In genomic region chr3:22542311-22542710, GRCh38 we compare ENCODE assay signal across 33 cellular contexts.
DNase-seq lines count a peak whose midpoint lies in the region; ATAC-seq, FAIRE-seq and TF ChIP-seq lines count a peak whose summit lies in the region.
"Had no signal": no experiment of that assay in that cellular context is flagged by ENCODE, and none has a peak within 500 bp of the region (broad histone marks: within the 10 kb centered on the region; RNA-seq: fewer than 3 reads in every experiment).

No MANE protein-coding gene starts in this region.

- WGBS in A549 (ENCODE audit: missing lambda C conversion rate), result 30% methylated on average over 2 of the region's 2 CpGs

- no peaks in the 10 kb centered on the region for H4K20me1 ChIP-seq in Karpas-422 (ENCODE audit: insufficient read depth, low read depth, low read length)

- no peak overlapping the region for H2AFZ ChIP-seq in Karpas-422 (ENCODE audit: low read length)

- no peaks in the 10 kb centered on the region for H3K4me1 ChIP-seq in A549
- H3K4me1 ChIP-seq in Karpas-422 (ENCODE audit: low read length), result no peaks in the 10 kb centered on the region
- no peaks in the 10 kb centered on the region for H3K4me1 ChIP-seq in uterus
- H3K4me1 ChIP-seq: adrenal gland, BE2C, gastroesophageal sphincter, left lung, stomach, tibial artery had no signal

- no peaks in the 10 kb centered on the region for H3K9me2 ChIP-seq in Karpas-422 (replicated peaks; ENCODE audit: insufficient read depth, low read length)

- no peaks in the 10 kb centered on the region for H3K4me1 Mint-ChIP-seq in HFFc6 (ENCODE audit: low read depth)
- H3K4me1 Mint-ChIP-seq: activated CD4-positive, alpha-beta T cell treated with anti-CD3 and anti-CD28 coated beads, Interleukin-2, amount 10 ng/mL, durations not matched to agents 7 days and 5 days; immature natural killer cell; naive thymus-derived CD4-positive, alpha-beta T cell; WTC11 had no signal

- no peak overlapping the region for H3K27ac Mint-ChIP-seq in HFFc6
- H3K27ac Mint-ChIP-seq: activated CD4-positive, alpha-beta T cell treated with anti-CD3 and anti-CD28 coated beads, Interleukin-2, amount 10 ng/mL, durations not matched to agents 7 days and 5 days; immature natural killer cell; naive thymus-derived CD4-positive, alpha-beta T cell; WTC11 had no signal

- H3K36me3 ChIP-seq in Karpas-422 (ENCODE audit: insufficient read depth, low read length) (no peaks in the 10 kb centered on the region), uterus (no peaks in the 10 kb centered on the region)
- H3K36me3 ChIP-seq: adrenal gland, BE2C, cardiac muscle cell, esophagus muscularis mucosa, gastroesophageal sphincter, left lung, stomach, tibial artery had no signal

- H3K9me3 Mint-ChIP-seq in HFFc6, result peaks cover 55% of the 10 kb centered on the region

- no peak for FAIRE-seq in A549 (lab: Jason Lieb, UNC)

- H3K27me3 ChIP-seq in Karpas-422 (ENCODE audit: low read length) (no peaks in the 10 kb centered on the region), uterus (no peaks in the 10 kb centered on the region)
- H3K27me3 ChIP-seq: adrenal gland, BE2C, cardiac muscle cell, esophagus muscularis mucosa, gastroesophageal sphincter, left lung, stomach, tibial artery had no signal

- H3K27ac ChIP-seq in A549 (no peak overlapping the region), Karpas-422 (ENCODE audit: low read length) (no peak overlapping the region), uterus (no peak overlapping the region)
- H3K27ac ChIP-seq: adrenal gland, cardiac muscle cell, coronary artery, esophagus muscularis mucosa, gastroesophageal sphincter, left lung, stomach, tibial artery had no signal

- no peak for DNase-seq in A549 (ENCODE audit: low read depth in 1 of 2, low spot score in 1 of 2)
- peak; percentile 9 for DNase-seq in M059J (ENCODE audit: low read depth)
- DNase-seq in astrocyte of the spinal cord (ENCODE audit: low read depth, low spot score), result peak; percentile 3
- peak; percentile 20 for DNase-seq in glomerular visceral epithelial cell (ENCODE audit: extremely low spot score)
- DNase-seq in HFFc6, result no peak
- no peak for DNase-seq in Karpas-422
- DNase-seq in uterus, result no peak
- DNase-seq: activated CD4-positive, alpha-beta T cell treated with anti-CD3 and anti-CD28 coated beads, Interleukin-2, amount 10 ng/mL, durations not matched to agents 7 days and 5 days; activated T-cell treated with anti-CD3 and anti-CD28 coated beads, Interleukin-2, amount 50 U/mL, for 4 hours; adrenal gland; BE2C; DMS79 treated with DMSO at 0.1 percent for 48 hours; H7; hypothalamus; immature natural killer cell; KG1; left lung; naive thymus-derived CD4-positive, alpha-beta T cell; NCI-H1694 treated with DMSO at 0.1 percent for 48 hours; NCI-H524 treated with DMSO at 0.1 percent for 48 hours; nucleus accumbens; SIG-M5; stimulated activated CD4-positive, alpha-beta T cell treated with anti-CD3 and anti-CD28 coated beads, Interleukin-1b, Interleukin-23, amount 100 ng/mL, for 48 hours; stomach; T-helper 9 cell; tibial artery had no signal

- CTCF ChIA-PET in A549 (lab: Yijun Ruan, JAX), result interaction anchor here (1.2 kb wide), 1 partner anchor 22 kb away, joined by 5 read pairs; no protein-coding TSS in a partner anchor

- no peaks in the 10 kb centered on the region for H3K79me2 ChIP-seq in Karpas-422 (ENCODE audit: low read length)

- POLR2A ChIA-PET in A549 (lab: Yijun Ruan, JAX), result no interaction called here

- in situ Hi-C loops in astrocyte of the spinal cord (cut with HindIII; ENCODE audit: low sequenced_read_pairs), result no loop called here

- H3K27me3 Mint-ChIP-seq in HFFc6 (ENCODE audit: insufficient read depth), result no peaks in the 10 kb centered on the region; the same call in 1 of the 2 replicates
- H3K27me3 Mint-ChIP-seq: activated CD4-positive, alpha-beta T cell treated with anti-CD3 and anti-CD28 coated beads, Interleukin-2, amount 10 ng/mL, durations not matched to agents 7 days and 5 days; naive thymus-derived CD4-positive, alpha-beta T cell had no signal

- H3K9ac ChIP-seq in Karpas-422 (ENCODE audit: low read length), result no peak overlapping the region

- TF ChIP-seq POLR2A in A549 (IDR thresholded peaks at IDR 0.05; ENCODE audit: low read length) (no peak), uterus (IDR thresholded peaks at IDR 0.05) (no peak)

- TF ChIP-seq CTCF in A549 (IDR thresholded peaks at IDR 0.05) (no peak), astrocyte of the spinal cord (IDR thresholded peaks at IDR 0.05; ENCODE audit: low read depth, low read length) (no peak), HFFc6 (IDR thresholded peaks at IDR 0.05) (no peak), uterus (IDR thresholded peaks at IDR 0.05) (no peak)

- TF ChIP-seq EP300 in A549 (IDR thresholded peaks at IDR 0.05), result no peak

- no peak overlapping the region for H3K4me3 Mint-ChIP-seq in HFFc6
- H3K4me3 Mint-ChIP-seq: activated CD4-positive, alpha-beta T cell treated with anti-CD3 and anti-CD28 coated beads, Interleukin-2, amount 10 ng/mL, durations not matched to agents 7 days and 5 days; activated T-cell treated with anti-CD3 and anti-CD28 coated beads, Interleukin-2, amount 50 U/mL, for 4 hours; immature natural killer cell; naive thymus-derived CD4-positive, alpha-beta T cell; WTC11 had no signal

- TF ChIP-seq RAD21 in A549 (conservative IDR thresholded peaks at IDR 0.05 in 1 of 2, IDR thresholded peaks at IDR 0.05 in 1 of 2), result no peak

- no peak for ATAC-seq in A549
- no peak for ATAC-seq in GM21825 (IDR thresholded peaks at IDR 0.05; ENCODE audit: unreplicated experiment)
- ATAC-seq: activated T-cell treated with anti-CD3 and anti-CD28 coated beads, Interleukin-2, amount 50 U/mL, for 4 hours; gastroesophageal sphincter; left lung; naive thymus-derived CD4-positive, alpha-beta T cell; WTC11 had no signal

- intact Hi-C loops in uterus (cut with DNase I; ENCODE audit: low total_unique reads), result no loop called here

- no peaks in the 10 kb centered on the region for H3K36me3 Mint-ChIP-seq in HFFc6 (ENCODE audit: low read depth)
- H3K36me3 Mint-ChIP-seq: immature natural killer cell; naive thymus-derived CD4-positive, alpha-beta T cell; WTC11 had no signal

- H3K9me3 ChIP-seq in A549 (no peaks in the 10 kb centered on the region), Karpas-422 (ENCODE audit: low read length) (peaks cover 16% of the 10 kb centered on the region), uterus (no peaks in the 10 kb centered on the region)
- H3K9me3 ChIP-seq: adrenal gland, BE2C, esophagus muscularis mucosa, gastroesophageal sphincter, left lung, tibial artery had no signal

- no peak overlapping the region for H3K4me2 ChIP-seq in A549
- H3K4me2 ChIP-seq in Karpas-422 (ENCODE audit: low read depth, low read length, poor library complexity, severe bottlenecking), result no peak overlapping the region
- H3K4me2 ChIP-seq: smooth muscle cell had no signal

- H3K4me3 ChIP-seq in A549 (no peak overlapping the region), astrocyte of the spinal cord (ENCODE audit: low read depth, low read length) (no peak overlapping the region), Karpas-422 (ENCODE audit: low read length) (no peak overlapping the region), uterus (no peak overlapping the region)
- H3K4me3 ChIP-seq: adrenal gland, cardiac muscle cell, coronary artery, esophagus muscularis mucosa, gastroesophageal sphincter, left lung, smooth muscle cell, stomach, tibial artery had no signal

TF ChIP-seq in A549, 52 proteins besides CTCF, POLR2A, EP300 and RAD21:
- no peak for TF ChIP-seq RARB (CRISPR knock-in tag; IDR thresholded peaks at IDR 0.05)
- TF ChIP-seq FOSL2 (IDR thresholded peaks at IDR 0.05), result no peak
- TF ChIP-seq FOSL2 (CRISPR knock-in tag; IDR thresholded peaks at IDR 0.05), result peak; percentile 30; the same call in 1 of the 2 replicates

Comparison
In these comparisons a context has a peak if more than half of its experiments do, and no peak if none do; other contexts are left out.
1. DNase-seq: peak in M059J (single experiment), astrocyte of the spinal cord (single experiment) and glomerular visceral epithelial cell (single experiment); none in A549 (0 of 2), HFFc6 (single experiment), Karpas-422 (single experiment) and uterus (0 of 2).